ENCODE assay signal across 18 cellular contexts in genomic region chr17:55661359-55661758, GRCh38.
DNase-seq lines count a peak whose midpoint lies in the region; TF ChIP-seq lines count a peak whose summit lies in the region.
"Had no signal": no experiment of that assay in that cellular context is flagged by ENCODE, and none has a peak within 500 bp of the region (broad histone marks: within the 10 kb centered on the region; RNA-seq: fewer than 3 reads in every experiment).

No MANE protein-coding gene starts in this region.

- intact Hi-C loops in uterus (cut with DNase I; ENCODE audit: low total_unique reads) = no loop called here

- H3K4me1 ChIP-seq in adipocyte (ENCODE audit: control insufficient read depth, insufficient read depth, low read length) = peaks cover 21% of the 10 kb centered on the region
- no peaks in the 10 kb centered on the region for H3K4me1 ChIP-seq in uterus

- H3K27me3 ChIP-seq in adipocyte (replicated peaks; ENCODE audit: control insufficient read depth, insufficient read depth, low read length) = no peaks in the 10 kb centered on the region
- H3K27me3 ChIP-seq in uterus = no peaks in the 10 kb centered on the region

- CTCF ChIA-PET in RWPE1 (lab: Yijun Ruan, JAX) = interaction anchor here (0.6 kb wide), 1 partner anchor 34 kb away, joined by 3 read pairs; no protein-coding TSS in a partner anchor

- POLR2A ChIA-PET in RWPE1 (lab: Yijun Ruan, JAX; ENCODE audit: low non-redundant PET) = no interaction called here

- H3K9me3 ChIP-seq in adipocyte (ENCODE audit: control insufficient read depth, low read length) = no peaks in the 10 kb centered on the region
- H3K9me3 ChIP-seq in uterus = no peaks in the 10 kb centered on the region

- no peak for TF ChIP-seq POLR2A in uterus (IDR thresholded peaks at IDR 0.05)

- H3K27ac ChIP-seq in substantia nigra (ENCODE audit: low read depth, low read length, poor library complexity, severe bottlenecking) = no peak overlapping the region
- H3K27ac ChIP-seq in RWPE1 = no peak overlapping the region
- H3K27ac ChIP-seq in uterus = no peak overlapping the region
- H3K27ac ChIP-seq: 22Rv1, KMS-11, PC-9 had no signal

- DNase-seq in DMS 273 (lab: John Stamatoyannopoulos, UW; ENCODE audit: unreplicated experiment) (peak; percentile 72), DMS 273 treated with DMSO at 0.1 percent for 48 hours (lab: John Stamatoyannopoulos, UW) (no peak), NCI-H526 (lab: John Stamatoyannopoulos, UW) (peak; percentile 69 to 78), adipocyte (ENCODE audit: low read depth) (peak; percentile 38), superior temporal gyrus (ENCODE audit: extremely low spot score) (peak; percentile 37), substantia nigra (lab: John Stamatoyannopoulos, UW) (no peak), RWPE1 (ENCODE audit: low spot score) (no peak), uterus (no peak)
- DNase-seq: AML-193, IMR-90, MV-4-11, NCI-H187, NCI-H2227 treated with DMSO at 0.1 percent for 48 hours, NCI-H510A treated with DMSO at 0.1 percent for 48 hours, PC-9, SIG-M5 had no signal

- H3K9ac ChIP-seq in adipocyte (ENCODE audit: low read length) = no peak overlapping the region
- H3K9ac ChIP-seq: KMS-11 had no signal

- TF ChIP-seq CTCF in RWPE1 (conservative IDR thresholded peaks at IDR 0.05; ENCODE audit: low read depth) (no peak), uterus (IDR thresholded peaks at IDR 0.05) (no peak)

- H3K36me3 ChIP-seq in adipocyte (ENCODE audit: control insufficient read depth, insufficient read depth, low read length, severe bottlenecking) (no peaks in the 10 kb centered on the region), uterus (no peaks in the 10 kb centered on the region)

- H3K4me3 ChIP-seq in adipocyte (ENCODE audit: low read length) (no peak overlapping the region), uterus (no peak overlapping the region)
- H3K4me3 ChIP-seq: PC-9 had no signal

Comparison
In these comparisons a context has a peak if more than half of its experiments do, and no peak if none do; other contexts are left out.
1. DNase-seq: peak in DMS 273 (single experiment), NCI-H526 (2 of 2), adipocyte (single experiment) and superior temporal gyrus (single experiment); none in DMS 273 treated with DMSO at 0.1 percent for 48 hours (single experiment), substantia nigra (0 of 49), RWPE1 (single experiment) and uterus (0 of 2).